In genomic region chr12:6892683-6893082, GRCh38 we compare ENCODE assay signal across 2 cellular contexts.
TF ChIP-seq lines count a peak whose summit lies in the region.

No MANE protein-coding gene starts in this region.

TF ChIP-seq in HEK293, 187 proteins besides CTCF, POLR2A, EP300 and RAD21:
- TF ChIP-seq ZNF121 (tag by site-specific recombination; IDR thresholded peaks at IDR 0.05), result peak; percentile 46; the same call in 1 of the 2 replicates

TF ChIP-seq in WTC11, 78 proteins besides CTCF, POLR2A, EP300 and RAD21:
- peak; percentile 75; the same call in 1 of the 2 replicates for TF ChIP-seq ZNF121 (CRISPR knock-in tag; IDR thresholded peaks at IDR 0.05)
